In genomic region chr13:30791354-30791921, GRCh38 we compare ENCODE assay signal across 22 cellular contexts. TPM values are rescaled to one million over a fixed set of nuclear protein-coding genes. Genes with fewer than 3 reads are reported as not detected.
DNase-seq lines count a peak whose midpoint lies in the region; ATAC-seq and TF ChIP-seq lines count a peak whose summit lies in the region.
"Had no signal": no experiment of that assay in that cellular context is flagged by ENCODE, and none has a peak within 500 bp of the region (broad histone marks: within the 10 kb centered on the region; RNA-seq: fewer than 3 reads in every experiment).

No MANE protein-coding gene starts in this region.

- H3K36me3 Mint-ChIP-seq in GM23338 (ENCODE audit: low read depth) (no peaks in the 10 kb centered on the region), glutamatergic neuron (ENCODE audit: unreplicated experiment) (no peaks in the 10 kb centered on the region)
- H3K36me3 Mint-ChIP-seq: CD8-positive, alpha-beta T cell had no signal

- no peak for DNase-seq in GM23338 (ENCODE audit: low spot score)
- peak; percentile 38 for DNase-seq in astrocyte of the cerebellum (ENCODE audit: low read depth)
- DNase-seq in glutamatergic neuron: peak; percentile 34
- peak; percentile 44 for DNase-seq in testis
- DNase-seq in left lobe of liver (ENCODE audit: low spot score): no peak
- no peak for DNase-seq in NOMO-1 treated with DMSO at 0.1 percent for 48 hours (lab: John Stamatoyannopoulos, UW; ENCODE audit: unreplicated experiment)
- DNase-seq: activated CD4-positive, alpha-beta T cell treated with anti-CD3 and anti-CD28 coated beads for 1 hour; activated naive CD4-positive, alpha-beta T cell treated with Interleukin-2 at 50 U/mL for 16 hours; brain microvascular endothelial cell; effector memory CD8-positive, alpha-beta T cell; mesendoderm; NCI-H2029; NCI-H526 treated with DMSO at 0.1 percent for 48 hours; PC-3; sigmoid colon; stimulated activated CD4-positive, alpha-beta T cell treated with anti-CD3 and anti-CD28 coated beads, Interleukin-4, amount 100 ng/mL, for 1 hour; T-cell had no signal

- H3K79me2 ChIP-seq in GM23338 (replicated peaks; ENCODE audit: insufficient read depth): no peaks in the 10 kb centered on the region

- H3K4me1 Mint-ChIP-seq in GM23338: peaks cover 5% of the 10 kb centered on the region; the same call in 2 of the 3 replicates
- H3K4me1 Mint-ChIP-seq in glutamatergic neuron (ENCODE audit: low read depth, unreplicated experiment): peaks cover 28% of the 10 kb centered on the region

- H3K9me3 ChIP-seq in testis: no peaks in the 10 kb centered on the region
- H3K9me3 ChIP-seq: neutrophil, sigmoid colon, thoracic aorta had no signal

- H4K20me1 ChIP-seq in GM23338 (replicated peaks; ENCODE audit: insufficient read depth): no peaks in the 10 kb centered on the region

- H3K4me3 ChIP-seq in GM23338 (no peak overlapping the region), astrocyte of the cerebellum (ENCODE audit: low read depth, low read length) (no peak overlapping the region), testis (no peak overlapping the region)
- H3K4me3 ChIP-seq: sigmoid colon, thoracic aorta had no signal

- H3K27me3 Mint-ChIP-seq in GM23338 (ENCODE audit: insufficient read depth, low read depth, poor library complexity): no peaks in the 10 kb centered on the region
- H3K27me3 Mint-ChIP-seq in glutamatergic neuron (ENCODE audit: unreplicated experiment): peaks cover 11% of the 10 kb centered on the region
- H3K27me3 Mint-ChIP-seq: effector memory CD8-positive, alpha-beta T cell; T-cell had no signal

- peaks cover 3% of the 10 kb centered on the region; the same call in 1 of the 2 replicates for H3K9me2 ChIP-seq in GM23338 (ENCODE audit: insufficient read depth)

- intact Hi-C loops in testis (cut with DNase I; ENCODE audit: low total_unique reads): no loop called here

- no peaks in the 10 kb centered on the region for H3K36me3 ChIP-seq in GM23338 (ENCODE audit: insufficient read depth)
- H3K36me3 ChIP-seq in testis (ENCODE audit: low read depth, missing control alignments): no peaks in the 10 kb centered on the region
- H3K36me3 ChIP-seq: brain microvascular endothelial cell, sigmoid colon, thoracic aorta had no signal

- H3K9me3 Mint-ChIP-seq in GM23338: no peaks in the 10 kb centered on the region; the same call in 2 of the 3 replicates
- H3K9me3 Mint-ChIP-seq in glutamatergic neuron (ENCODE audit: unreplicated experiment): peaks cover 8% of the 10 kb centered on the region
- H3K9me3 Mint-ChIP-seq: CD8-positive, alpha-beta T cell; effector memory CD8-positive, alpha-beta T cell; T-cell had no signal

- H3K27me3 ChIP-seq in GM23338 (ENCODE audit: insufficient read depth): no peaks in the 10 kb centered on the region
- no peaks in the 10 kb centered on the region for H3K27me3 ChIP-seq in testis
- H3K27me3 ChIP-seq: brain microvascular endothelial cell, neutrophil, sigmoid colon had no signal

- TF ChIP-seq CTCF in GM23338 (conservative IDR thresholded peaks at IDR 0.05; ENCODE audit: low read depth in 2 of 2) (no peak), astrocyte of the cerebellum (IDR thresholded peaks at IDR 0.05; ENCODE audit: low read depth, low read length, missing control alignments) (no peak), glutamatergic neuron (IDR thresholded peaks at IDR 0.05; ENCODE audit: partially characterized antibody, unreplicated experiment) (no peak), testis (IDR thresholded peaks at IDR 0.05) (no peak)

- 55 to 65% methylated on average over 5 to 10 of the region's 10 CpGs for WGBS in testis, 2 donors

- H3K4me3 Mint-ChIP-seq in GM23338: no peak overlapping the region
- peak overlapping the region; percentile 34 for H3K4me3 Mint-ChIP-seq in glutamatergic neuron (ENCODE audit: unreplicated experiment)
- H3K4me3 Mint-ChIP-seq: CD8-positive, alpha-beta T cell; effector memory CD8-positive, alpha-beta T cell; T-cell had no signal

- in situ Hi-C loops in astrocyte of the cerebellum (cut with HindIII; ENCODE audit: low sequenced_read_pairs): no loop called here

- no peaks in the 10 kb centered on the region for H3F3A ChIP-seq in GM23338 (replicated peaks; ENCODE audit: low read depth)

- ATAC-seq in GM23338 (no peak), left lobe of liver (no peak), HG02852 (IDR thresholded peaks at IDR 0.05; ENCODE audit: unreplicated experiment) (no peak), HG03095 (IDR thresholded peaks at IDR 0.05; ENCODE audit: unreplicated experiment) (no peak)
- ATAC-seq: CD8-positive, alpha-beta T cell; effector memory CD8-positive, alpha-beta T cell; T-cell had no signal

- no peaks in the 10 kb centered on the region for H3K4me1 ChIP-seq in GM23338 (ENCODE audit: insufficient read depth)
- peaks cover 16% of the 10 kb centered on the region for H3K4me1 ChIP-seq in testis

- H3K27ac Mint-ChIP-seq in GM23338: no peak overlapping the region
- peak overlapping the region; percentile 94 for H3K27ac Mint-ChIP-seq in glutamatergic neuron (ENCODE audit: unreplicated experiment)
- H3K27ac Mint-ChIP-seq: CD8-positive, alpha-beta T cell; effector memory CD8-positive, alpha-beta T cell; T-cell had no signal

- no peak overlapping the region for H3K4me2 ChIP-seq in GM23338

- H2AFZ ChIP-seq in GM23338: 0 out of 2 replicates have a peak overlapping the region, but pooled peaks have one; percentile 18

- TF ChIP-seq POLR2A in testis (IDR thresholded peaks at IDR 0.05): no peak

- H3K27ac ChIP-seq in GM23338 (ENCODE audit: low read depth): no peak overlapping the region
- H3K27ac ChIP-seq in testis: no peak overlapping the region
- H3K27ac ChIP-seq: neutrophil, thoracic aorta had no signal

TF ChIP-seq in GM23338, 12 proteins besides CTCF, POLR2A, EP300 and RAD21 (continues in another document):
- TF ChIP-seq POLR2AphosphoS5 (IDR thresholded peaks at IDR 0.05; ENCODE audit: low read depth) (no peak), STAT1 (IDR thresholded peaks at IDR 0.05; ENCODE audit: unreplicated experiment) (no peak), CREB1 (CRISPR knock-in tag; IDR thresholded peaks at IDR 0.05; ENCODE audit: low read depth) (no peak), ZNF462 (CRISPR knock-in tag; IDR thresholded peaks at IDR 0.05) (no peak)

RNA-seq across cellular contexts. Expression of gene ALOX5AP, which starts 56.1 kb away (rescaled TPM):
- total RNA-seq in GM23338 (2014; rRNA removed; shearing (Covaris generic)): not detected in 2 replicates
- polyA plus RNA-seq in GM23338 (2016; fragmentation: Nextera tagmentation; extraction: Ambion mirVana): 0.23 TPM in 1 of 2 replicates, not detected in the other
- 0.81 TPM for total RNA-seq in glutamatergic neuron (ENCODE audit: unreplicated experiment)
- 1 to 10 TPM; 2.5 to 7.3 TPM for total RNA-seq in testis
- 13.4 TPM for polyA plus RNA-seq in testis (ENCODE audit: insufficient read depth, low read depth, low replicate concordance)
- total RNA-seq in left lobe of liver: 1.5 TPM
- total RNA-seq: PC-3 had no signal

Comparison
In these comparisons a context has a peak if more than half of its experiments do, and no peak if none do; other contexts are left out.
1. DNase-seq: peak in astrocyte of the cerebellum (single experiment), glutamatergic neuron (single experiment) and testis (single experiment); none in GM23338 (single experiment), left lobe of liver (single experiment) and NOMO-1 treated with DMSO at 0.1 percent for 48 hours (single experiment).